15 cellular contexts compared by ENCODE assay signal in genomic region chr10:126011995-126012394, GRCh38.
DNase-seq lines count a peak whose midpoint lies in the region; ATAC-seq, FAIRE-seq and TF ChIP-seq lines count a peak whose summit lies in the region.
"Had no signal": no experiment of that assay in that cellular context is flagged by ENCODE, and none has a peak within 500 bp of the region (broad histone marks: within the 10 kb centered on the region; RNA-seq: fewer than 3 reads in every experiment).

No MANE protein-coding gene starts in this region.

- 72 to 85% methylated on average over 5 of the region's 5 CpGs for WGBS in esophagus squamous epithelium, 2 donors

- ATAC-seq in CD4-positive, CD25-positive, alpha-beta regulatory T cell (ENCODE audit: low read depth in 2 of 2) = peak; percentile 77 to 80
- no peak for ATAC-seq in PC-3
- peak; percentile 70 for ATAC-seq in naive thymus-derived CD4-positive, alpha-beta T cell
- ATAC-seq: HepG2 had no signal

- H3K4me1 Mint-ChIP-seq in CD4-positive, CD25-positive, alpha-beta regulatory T cell = peaks cover 26 to 50% (median 33%) of the 10 kb centered on the region in 4 donors
- peaks cover 44% of the 10 kb centered on the region for H3K4me1 Mint-ChIP-seq in astrocyte (ENCODE audit: low read depth, unreplicated experiment)
- peaks cover 0 to 9% (median 0%) of the 10 kb centered on the region in 7 donors for H3K4me1 Mint-ChIP-seq in naive thymus-derived CD4-positive, alpha-beta T cell

- peaks cover 4% of the 10 kb centered on the region for H3K27me3 Mint-ChIP-seq in CD4-positive, CD25-positive, alpha-beta regulatory T cell
- no peaks in the 10 kb centered on the region for H3K27me3 Mint-ChIP-seq in astrocyte (ENCODE audit: low read depth, unreplicated experiment)
- peaks cover 0 to 9% (median 5%) of the 10 kb centered on the region in 5 donors for H3K27me3 Mint-ChIP-seq in naive thymus-derived CD4-positive, alpha-beta T cell

- H3K79me2 ChIP-seq in PC-3 (ENCODE audit: low read length) (no peaks in the 10 kb centered on the region), astrocyte (ENCODE audit: insufficient read depth, low read length) (no peaks in the 10 kb centered on the region)

- POLR2A ChIA-PET in PC-3 (lab: Charles Lee; ENCODE audit: unreplicated experiment) = no interaction called here
- POLR2A ChIA-PET in naive thymus-derived CD4-positive, alpha-beta T cell (lab: Charles Lee) = no interaction called here

- no peaks in the 10 kb centered on the region for H3K9me3 Mint-ChIP-seq in CD4-positive, CD25-positive, alpha-beta regulatory T cell
- no peaks in the 10 kb centered on the region for H3K9me3 Mint-ChIP-seq in astrocyte (ENCODE audit: unreplicated experiment)
- peaks cover 0 to 1% (median 0%) of the 10 kb centered on the region in 11 donors for H3K9me3 Mint-ChIP-seq in naive thymus-derived CD4-positive, alpha-beta T cell
- H3K9me3 Mint-ChIP-seq: CD4-positive, alpha-beta memory T cell had no signal

- no peak overlapping the region; the same call in 1 of the 2 replicates for H3K9ac ChIP-seq in PC-3 (ENCODE audit: low read length)
- H3K9ac ChIP-seq in astrocyte (ENCODE audit: low read length) = no peak overlapping the region
- H3K9ac ChIP-seq: BLaER1 treated with 17β-estradiol and CSF1 and Interleukin-3, amounts not matched to agents 10 nM and 100 nM; GM23248 had no signal

- H3F3A ChIP-seq in PC-3 (ENCODE audit: low read length, unreplicated experiment) = no peaks in the 10 kb centered on the region

- no peaks in the 10 kb centered on the region for H3K9me2 ChIP-seq in PC-3 (replicated peaks; ENCODE audit: low read length)

- peaks cover 23% of the 10 kb centered on the region for H3K4me1 ChIP-seq in CD4-positive, CD25-positive, alpha-beta regulatory T cell (ENCODE audit: control insufficient read depth, insufficient read depth, low read length, poor library complexity, severe bottlenecking)
- H3K4me1 ChIP-seq in PC-3 (ENCODE audit: insufficient read depth, low read length) (peaks cover 42% of the 10 kb centered on the region), astrocyte (ENCODE audit: insufficient read depth, low read length) (peaks cover 25% of the 10 kb centered on the region), esophagus squamous epithelium (no peaks in the 10 kb centered on the region)
- peaks cover 0 to 3% of the 10 kb centered on the region in 2 donors for H3K4me1 ChIP-seq in naive thymus-derived CD4-positive, alpha-beta T cell (ENCODE audit: control insufficient read depth in 2 of 2, insufficient read depth in 2 of 2, low read length in 2 of 2)
- H3K4me1 ChIP-seq: Caco-2 had no signal

- H4K20me1 ChIP-seq in PC-3 (ENCODE audit: low read length) (no peaks in the 10 kb centered on the region), astrocyte (ENCODE audit: insufficient read depth, low read length) (no peaks in the 10 kb centered on the region)
- H4K20me1 ChIP-seq: BLaER1 treated with 17β-estradiol and CSF1 and Interleukin-3, amounts not matched to agents 10 nM and 100 nM had no signal

- no peaks in the 10 kb centered on the region for H3K27me3 ChIP-seq in CD4-positive, CD25-positive, alpha-beta regulatory T cell (ENCODE audit: control insufficient read depth, insufficient read depth, low read length)
- no peaks in the 10 kb centered on the region for H3K27me3 ChIP-seq in PC-3 (ENCODE audit: low read length)
- no peaks in the 10 kb centered on the region for H3K27me3 ChIP-seq in astrocyte (ENCODE audit: insufficient read depth, low read length)
- peaks cover 0 to 4% of the 10 kb centered on the region in 2 donors for H3K27me3 ChIP-seq in naive thymus-derived CD4-positive, alpha-beta T cell (ENCODE audit: control insufficient read depth in 2 of 2, insufficient read depth in 2 of 2, low read length in 2 of 2)
- no peaks in the 10 kb centered on the region for H3K27me3 ChIP-seq in esophagus squamous epithelium
- H3K27me3 ChIP-seq: BLaER1 treated with 17β-estradiol and CSF1 and Interleukin-3, amounts not matched to agents 10 nM and 100 nM had no signal

- H3K36me3 ChIP-seq in CD4-positive, CD25-positive, alpha-beta regulatory T cell (ENCODE audit: control insufficient read depth, insufficient read depth, low read length) = peaks cover 32% of the 10 kb centered on the region
- H3K36me3 ChIP-seq in PC-3 (ENCODE audit: low read depth, low read length) (no peaks in the 10 kb centered on the region), astrocyte (ENCODE audit: insufficient read depth, low read length) (peaks cover 19% of the 10 kb centered on the region), esophagus squamous epithelium (no peaks in the 10 kb centered on the region)
- no peaks in the 10 kb centered on the region for H3K36me3 ChIP-seq in naive thymus-derived CD4-positive, alpha-beta T cell (ENCODE audit: control insufficient read depth in 2 of 3, insufficient read depth in 3 of 3, low read length in 3 of 3)
- H3K36me3 ChIP-seq: BLaER1 treated with 17β-estradiol and CSF1 and Interleukin-3, amounts not matched to agents 10 nM and 100 nM had no signal

- TF ChIP-seq CTCF in PC-3 (conservative IDR thresholded peaks at IDR 0.05; ENCODE audit: low read depth, low read length) (no peak), astrocyte (IDR thresholded peaks at IDR 0.05; ENCODE audit: insufficient read depth, low read depth, low read length) (no peak), esophagus squamous epithelium (IDR thresholded peaks at IDR 0.05) (no peak), GM10266 (IDR thresholded peaks at IDR 0.05; ENCODE audit: control insufficient read depth, insufficient read depth, low read depth, missing control alignments) (no peak)

- H3K4me2 ChIP-seq in PC-3 (ENCODE audit: low read length) (peak overlapping the region; percentile 83), astrocyte (ENCODE audit: low read length) (no peak overlapping the region)

- CTCF ChIA-PET in PC-3 (lab: Charles Lee) = no interaction called here
- CTCF ChIA-PET in naive thymus-derived CD4-positive, alpha-beta T cell (lab: Charles Lee) = no interaction called here

- H3K4me3 Mint-ChIP-seq in CD4-positive, CD25-positive, alpha-beta regulatory T cell = peak overlapping the region in 3 of 4 donors; percentile 47 to 66 (median 57)
- H3K4me3 Mint-ChIP-seq in astrocyte (ENCODE audit: unreplicated experiment) = no peak overlapping the region
- peak overlapping the region in 1 of 10 donors; percentile 26 for H3K4me3 Mint-ChIP-seq in naive thymus-derived CD4-positive, alpha-beta T cell
- H3K4me3 Mint-ChIP-seq: CD4-positive, alpha-beta memory T cell had no signal

- H3K27ac Mint-ChIP-seq in CD4-positive, CD25-positive, alpha-beta regulatory T cell = peak overlapping the region in 2 of 3 donors; percentile 0 to 68
- peak overlapping the region; percentile 42 for H3K27ac Mint-ChIP-seq in astrocyte (ENCODE audit: unreplicated experiment)
- H3K27ac Mint-ChIP-seq in naive thymus-derived CD4-positive, alpha-beta T cell = no peak overlapping the region
- H3K27ac Mint-ChIP-seq: CD4-positive, alpha-beta memory T cell had no signal

- DNase-seq in CD4-positive, CD25-positive, alpha-beta regulatory T cell = peak; percentile 22 to 62 (median 54)
- DNase-seq in PC-3 = no peak
- DNase-seq in astrocyte (ENCODE audit: low read depth) = no peak
- no peak for DNase-seq in naive thymus-derived CD4-positive, alpha-beta T cell
- DNase-seq in COLO668 (lab: John Stamatoyannopoulos, UW; ENCODE audit: unreplicated experiment) = no peak
- no peak for DNase-seq in esophagus squamous epithelium (lab: John Stamatoyannopoulos, UW)
- DNase-seq in islet precursor cell = no peak
- no peak for DNase-seq in GM10266 (ENCODE audit: extremely low spot score)
- DNase-seq: Caco-2; CD4-positive, alpha-beta memory T cell had no signal

- H3K27ac ChIP-seq in CD4-positive, CD25-positive, alpha-beta regulatory T cell (ENCODE audit: insufficient read depth, low read length, poor library complexity, severe bottlenecking) = peak overlapping the region; percentile 26
- H3K27ac ChIP-seq in PC-3 (ENCODE audit: low read length) (peak overlapping the region; percentile 98), astrocyte (ENCODE audit: low read depth, low read length) (no peak overlapping the region), esophagus squamous epithelium (no peak overlapping the region)
- H3K27ac ChIP-seq in naive thymus-derived CD4-positive, alpha-beta T cell (ENCODE audit: low read depth, low read length) = no peak overlapping the region
- H3K27ac ChIP-seq: BLaER1 treated with 17β-estradiol and CSF1 and Interleukin-3, amounts not matched to agents 10 nM and 100 nM; GM23248 had no signal

- no peaks in the 10 kb centered on the region for H3K9me3 ChIP-seq in CD4-positive, CD25-positive, alpha-beta regulatory T cell (ENCODE audit: control insufficient read depth in 2 of 2, low read length in 2 of 2)
- H3K9me3 ChIP-seq in PC-3 (ENCODE audit: low read length) (no peaks in the 10 kb centered on the region), astrocyte (ENCODE audit: insufficient read depth, low read depth, low read length) (no peaks in the 10 kb centered on the region), esophagus squamous epithelium (no peaks in the 10 kb centered on the region)
- H3K9me3 ChIP-seq in naive thymus-derived CD4-positive, alpha-beta T cell (ENCODE audit: control insufficient read depth in 2 of 3, low read length in 3 of 3) = no peaks in the 10 kb centered on the region
- H3K9me3 ChIP-seq: Caco-2 had no signal

- H2AFZ ChIP-seq in PC-3 (ENCODE audit: low read length) (no peak overlapping the region), astrocyte (ENCODE audit: low read depth, low read length) (no peak overlapping the region)
- H2AFZ ChIP-seq: GM23248 had no signal

- H3K36me3 Mint-ChIP-seq in CD4-positive, CD25-positive, alpha-beta regulatory T cell = peaks cover 11% of the 10 kb centered on the region
- H3K36me3 Mint-ChIP-seq in astrocyte (ENCODE audit: low read depth, unreplicated experiment) = peaks cover 24% of the 10 kb centered on the region
- H3K36me3 Mint-ChIP-seq in naive thymus-derived CD4-positive, alpha-beta T cell = no peaks in the 10 kb centered on the region
- H3K36me3 Mint-ChIP-seq: CD4-positive, alpha-beta memory T cell had no signal

- BruUV-seq in PC-3 (replicated peaks; lab: Mats Ljungman, UMichigan) = no TSS peak

- FAIRE-seq in astrocyte (lab: Jason Lieb, UNC) = no peak
- FAIRE-seq: GM12891, HepG2, HTR-8/SVneo had no signal

- H3K4me3 ChIP-seq in CD4-positive, CD25-positive, alpha-beta regulatory T cell (ENCODE audit: low read depth, low read length) = peak overlapping the region; percentile 47
- H3K4me3 ChIP-seq in PC-3 (ENCODE audit: low read length) = no peak overlapping the region
- no peak overlapping the region for H3K4me3 ChIP-seq in astrocyte (ENCODE audit: insufficient read depth, low read depth, low read length)
- no peak overlapping the region for H3K4me3 ChIP-seq in naive thymus-derived CD4-positive, alpha-beta T cell (ENCODE audit: low read length)
- no peak overlapping the region for H3K4me3 ChIP-seq in esophagus squamous epithelium
- H3K4me3 ChIP-seq: BLaER1 treated with 17β-estradiol and CSF1 and Interleukin-3, amounts not matched to agents 10 nM and 100 nM; GM23248 had no signal

- intact Hi-C loops in PC-3 (cut with micrococcal nuclease) = loop anchor here (2.0 to 10.0 kb wide), 2 partner anchors 51 to 83 kb away; no protein-coding TSS in a partner anchor
- intact Hi-C loops in naive thymus-derived CD4-positive, alpha-beta T cell (cut with micrococcal nuclease) = no loop called here
- intact Hi-C loops in esophagus squamous epithelium (cut with DNase I) = no loop called here

- no peak for TF ChIP-seq POLR2A in esophagus squamous epithelium (IDR thresholded peaks at IDR 0.05)

Comparison
In these comparisons a context has a peak if more than half of its experiments do, and no peak if none do; other contexts are left out.
1. DNase-seq: peak in CD4-positive, CD25-positive, alpha-beta regulatory T cell (3 of 3); none in PC-3 (single experiment), astrocyte (single experiment), naive thymus-derived CD4-positive, alpha-beta T cell (0 of 9), COLO668 (single experiment), esophagus squamous epithelium (single experiment), islet precursor cell (single experiment) and GM10266 (single experiment).
2. H3K27ac ChIP-seq: peak in CD4-positive, CD25-positive, alpha-beta regulatory T cell (single experiment) and PC-3 (single experiment); none in astrocyte (single experiment), naive thymus-derived CD4-positive, alpha-beta T cell (single experiment) and esophagus squamous epithelium (0 of 4).
3. H3K27ac Mint-ChIP-seq: peak in CD4-positive, CD25-positive, alpha-beta regulatory T cell (2 of 3) and astrocyte (single experiment); none in naive thymus-derived CD4-positive, alpha-beta T cell (0 of 9).